8 cellular contexts compared by ENCODE assay signal in the genomic region with DNA sequence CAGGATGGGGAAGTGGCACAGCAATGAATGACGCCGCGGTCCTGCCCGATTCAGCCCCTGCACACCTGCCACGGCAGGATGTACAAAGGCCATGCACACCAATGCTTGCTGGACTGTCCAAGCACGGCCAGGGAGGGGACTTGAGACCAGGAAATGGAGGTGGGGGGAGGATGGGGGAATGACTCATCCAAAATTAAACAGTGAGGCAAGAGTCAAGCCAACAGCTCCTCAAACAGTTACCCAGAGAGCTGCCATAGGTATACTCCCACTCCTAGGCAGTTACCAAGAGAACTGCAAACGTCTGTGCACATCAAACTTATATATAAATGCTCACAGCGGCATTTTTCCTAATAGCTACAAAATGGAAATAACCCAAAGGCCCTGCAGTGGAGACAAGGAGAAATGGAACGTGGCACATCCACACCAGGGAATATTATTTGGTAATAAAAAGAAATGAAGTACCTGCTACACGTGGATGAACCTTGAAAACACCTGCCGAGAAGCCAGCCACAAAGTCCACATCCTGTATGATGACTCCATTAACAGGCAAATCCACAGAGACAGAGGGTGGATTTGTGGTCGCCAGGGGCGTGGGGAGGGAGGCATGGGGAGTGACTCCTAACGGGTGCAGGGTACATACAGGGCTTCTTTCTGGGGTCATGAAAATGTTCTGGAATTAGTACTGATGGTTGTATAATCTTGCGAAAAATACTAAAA. TPM values are rescaled to one million over a fixed set of nuclear protein-coding genes. Genes with fewer than 3 reads are reported as not detected.
DNase-seq lines count a peak whose midpoint lies in the region; ATAC-seq and TF ChIP-seq lines count a peak whose summit lies in the region.

No MANE protein-coding gene starts in this region.

- no peaks in the 10 kb centered on the region for H3K79me2 ChIP-seq in GM23248 (ENCODE audit: insufficient read depth)

- H3K4me3 ChIP-seq in GM23248: no peak overlapping the region
- no peak overlapping the region for H3K4me3 ChIP-seq in dorsolateral prefrontal cortex
- no peak overlapping the region for H3K4me3 ChIP-seq in WERI-Rb-1 (ENCODE audit: low read depth, low read length)

- H2AFZ ChIP-seq in GM23248: no peak overlapping the region

- no peak overlapping the region for H3K4me3 Mint-ChIP-seq in nephron

- intact Hi-C loops in dorsolateral prefrontal cortex (cut with DNase I): no loop called here

- H3K9me3 ChIP-seq in GM23248 (ENCODE audit: low read depth) (no peaks in the 10 kb centered on the region), WERI-Rb-1 (ENCODE audit: severe bottlenecking) (no peaks in the 10 kb centered on the region)

- H3K36me3 Mint-ChIP-seq in nephron (ENCODE audit: low read depth): peaks cover 21% of the 10 kb centered on the region

- DNase-seq in A172 (ENCODE audit: low spot score) (peak; percentile 98), GM23248 (peak; percentile 92), SHP77 treated with DMSO at 0.1 percent for 48 hours (lab: John Stamatoyannopoulos, UW) (peak; percentile 100), dorsolateral prefrontal cortex (no peak), D341Med (ENCODE audit: low spot score) (no peak), WERI-Rb-1 (no peak)

- H3K9me2 ChIP-seq in GM23248 (ENCODE audit: insufficient read depth): no peaks in the 10 kb centered on the region

- H3K9ac ChIP-seq in GM23248: peak overlapping the region; percentile 83

- H3K4me1 Mint-ChIP-seq in nephron: peaks cover 69% of the 10 kb centered on the region

- H3K4me1 ChIP-seq in GM23248 (ENCODE audit: insufficient read depth): peaks cover 33% of the 10 kb centered on the region

- H3K27me3 ChIP-seq in GM23248 (replicated peaks; ENCODE audit: insufficient read depth): no peaks in the 10 kb centered on the region
- H3K27me3 ChIP-seq in dorsolateral prefrontal cortex: no peaks in the 10 kb centered on the region
- H3K27me3 ChIP-seq in WERI-Rb-1 (ENCODE audit: insufficient read depth, low read depth, severe bottlenecking): no peaks in the 10 kb centered on the region

- ATAC-seq in HG03565 (IDR thresholded peaks at IDR 0.05; ENCODE audit: unreplicated experiment): no peak

- H3K27me3 Mint-ChIP-seq in nephron (ENCODE audit: low read depth): no peaks in the 10 kb centered on the region

- 54 to 56% methylated on average over 15 of the region's 15 CpGs for WGBS in GM23248 (ENCODE audit: low coverage in 1 of 2, low lambda C conversion rate in 2 of 2, missing lambda C conversion rate in 2 of 2), 2 experiments

- H3K36me3 ChIP-seq in GM23248 (ENCODE audit: low read depth): no peaks in the 10 kb centered on the region
- peaks cover 18% of the 10 kb centered on the region for H3K36me3 ChIP-seq in WERI-Rb-1

- H3K27ac ChIP-seq in GM23248 (peak overlapping the region; percentile 98), dorsolateral prefrontal cortex (peak overlapping the region in 43 of 59 donors; percentile 9 to 93 (median 63)), WERI-Rb-1 (no peak overlapping the region)

- H3K4me2 ChIP-seq in GM23248 (ENCODE audit: unreplicated experiment): peak overlapping the region; percentile 36

- no peaks in the 10 kb centered on the region for H3K9me3 Mint-ChIP-seq in nephron

- peak overlapping the region; percentile 64 to 81 (median 78) for H3K27ac Mint-ChIP-seq in nephron

- TF ChIP-seq CTCF in dorsolateral prefrontal cortex (IDR thresholded peaks at IDR 0.05 in 54 of 56, conservative IDR thresholded peaks at IDR 0.05 in 2 of 56; ENCODE audit: low read depth in 1 of 56, partially characterized antibody in 56 of 56) (no peak), nephron (IDR thresholded peaks at IDR 0.05; ENCODE audit: unreplicated experiment in 3 of 3) (no peak), WERI-Rb-1 (IDR thresholded peaks at IDR 0.05; ENCODE audit: low read depth, low read length) (no peak)

- H3F3A ChIP-seq in GM23248 (ENCODE audit: insufficient read depth): peaks cover 5% of the 10 kb centered on the region; the same call in 1 of the 2 replicates

- no peaks in the 10 kb centered on the region for H4K20me1 ChIP-seq in GM23248 (ENCODE audit: insufficient read depth)

- in situ Hi-C loops in GM23248 (cut with MboI): no loop called here

RNA-seq across cellular contexts. Expression of gene VAC14, which starts 54.1 kb away (rescaled TPM):
- total RNA-seq in A172 (2014; rRNA removed; shearing (Covaris generic)): 58.8 and 66.5 TPM in 2 replicates
- total RNA-seq in GM23248 (2014; rRNA removed; shearing (Covaris generic)): 32.4 and 38.7 TPM in 2 replicates
- 25.8 and 27.1 TPM in 2 replicates for polyA plus RNA-seq in GM23248 (2016; fragmentation: Nextera tagmentation; extraction: Ambion mirVana)
- 10 to 100 TPM; 26.2 to 47.6 (median 36.9) TPM for total RNA-seq in dorsolateral prefrontal cortex

Comparison
In these comparisons a context has a peak if more than half of its experiments do, and no peak if none do; other contexts are left out.
1. DNase-seq: peak in A172 (single experiment), GM23248 (single experiment) and SHP77 treated with DMSO at 0.1 percent for 48 hours (single experiment); none in dorsolateral prefrontal cortex (0 of 10), D341Med (single experiment) and WERI-Rb-1 (single experiment).